In the genomic region with DNA sequence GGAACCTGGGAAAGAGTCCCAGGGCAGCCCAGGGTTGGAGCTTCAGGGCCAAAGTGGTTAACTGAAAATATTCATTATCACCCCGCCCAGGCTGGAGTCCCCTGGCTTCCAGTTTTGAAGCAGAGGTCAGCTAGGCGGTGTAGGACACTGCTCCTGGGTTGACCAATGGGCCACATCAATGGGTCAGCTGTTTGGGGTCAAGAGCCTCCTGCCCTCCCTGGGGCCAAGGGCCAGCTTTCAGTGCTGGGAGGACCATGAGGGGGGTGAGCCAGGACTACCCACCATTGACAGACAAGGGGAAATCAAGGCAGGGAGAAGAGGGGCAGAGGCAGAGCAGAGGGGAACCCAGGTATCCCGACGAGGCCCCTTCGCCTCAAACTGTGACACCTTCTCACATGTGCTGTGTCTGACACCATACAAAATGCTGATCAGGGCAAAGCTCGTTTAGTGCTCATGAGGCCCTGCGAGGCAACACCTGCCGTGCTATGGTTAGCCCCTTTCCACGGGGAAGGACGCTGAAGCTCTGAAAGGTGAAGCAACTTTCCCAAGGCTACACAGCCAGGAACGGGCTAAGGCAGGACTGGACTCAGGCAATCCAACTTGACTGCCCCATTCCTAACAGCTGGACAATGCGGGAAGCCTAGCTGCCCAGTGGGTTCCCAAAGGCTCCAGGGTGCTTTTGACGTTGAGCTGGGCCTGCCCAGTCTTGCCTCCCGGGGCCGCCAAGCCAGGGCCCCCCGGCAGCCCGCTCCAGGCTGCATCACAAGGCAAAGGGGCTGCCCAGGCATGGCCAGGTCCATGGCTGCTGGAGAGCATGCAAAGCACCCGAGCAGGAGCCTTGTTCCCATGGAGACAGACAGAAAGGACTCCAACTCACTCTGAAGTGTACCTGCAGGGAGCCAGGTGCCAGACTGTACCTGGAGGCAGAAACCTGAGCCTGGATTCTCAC, we compare ENCODE assay signal across 8 cellular contexts. TPM values are rescaled to one million over a fixed set of nuclear protein-coding genes. Genes with fewer than 3 reads are reported as not detected.
DNase-seq lines count a peak whose midpoint lies in the region; ATAC-seq, FAIRE-seq and TF ChIP-seq lines count a peak whose summit lies in the region.

No MANE protein-coding gene starts in this region.

- H3K4me3 Mint-ChIP-seq in activated CD4-positive, alpha-beta memory T cell treated with anti-CD3 and anti-CD28 coated beads, Interleukin-2, amount 10 ng/mL, durations not matched to agents 7 days and 5 days = peak overlapping the region; percentile 92

- H3K27me3 Mint-ChIP-seq in activated CD4-positive, alpha-beta memory T cell treated with anti-CD3 and anti-CD28 coated beads, Interleukin-2, amount 10 ng/mL, durations not matched to agents 7 days and 5 days = no peaks in the 10 kb centered on the region

- CTCF ChIA-PET in activated CD4-positive, alpha-beta memory T cell treated with anti-CD3 and anti-CD28 coated beads, Interleukin-2, amount 10 ng/mL, durations not matched to agents 7 days and 5 days (lab: Charles Lee) = interaction anchor here (0.6 to 8.5 kb wide), 7 partner anchors 11 to 74 kb away, joined by 3 to 118 read pairs (median 4); no protein-coding TSS in a partner anchor
- CTCF ChIA-PET in HepG2 (lab: Yijun Ruan, JAX; ENCODE audit: low intra/inter-chr PET ratio, low total read pairs) = no interaction called here

- peaks cover 79% of the 10 kb centered on the region for H3K4me1 Mint-ChIP-seq in activated CD4-positive, alpha-beta memory T cell treated with anti-CD3 and anti-CD28 coated beads, Interleukin-2, amount 10 ng/mL, durations not matched to agents 7 days and 5 days

- H3K4me1 ChIP-seq in heart right ventricle (peaks cover 24 to 82% (median 52%) of the 10 kb centered on the region in 9 donors), HepG2 (ENCODE audit: insufficient read depth, low read length) (peaks cover 56% of the 10 kb centered on the region), upper lobe of left lung (peaks cover 47 to 63% (median 50%) of the 10 kb centered on the region in 4 donors)

- POLR2A ChIA-PET in activated CD4-positive, alpha-beta memory T cell treated with anti-CD3 and anti-CD28 coated beads, Interleukin-2, amount 10 ng/mL, durations not matched to agents 7 days and 5 days (lab: Charles Lee) = interaction anchor here (0.8 to 6.0 kb wide), 10 partner anchors 10 to 62 kb away, joined by 3 to 99 read pairs (median 12); a partner anchor contains a TSS
- POLR2A ChIA-PET in HepG2 (lab: Yijun Ruan, JAX) = interaction anchor here (2.3 to 3.8 kb wide), 4 partner anchors 11 to 70 kb away, joined by 7 to 37 read pairs (median 19); a partner anchor contains a TSS

- no TSS peak for BruUV-seq in HepG2 (replicated peaks; lab: Mats Ljungman, UMichigan)

- no peak for FAIRE-seq in HepG2 (lab: Jason Lieb, UNC)

- in situ Hi-C loops in HepG2 (cut with HindIII; ENCODE audit: extremely low pct_ligation_motif_present, low pct_unique_long_range_greater_than_20kb) = no loop called here

- peaks cover 43% of the 10 kb centered on the region for H3K36me3 Mint-ChIP-seq in activated CD4-positive, alpha-beta memory T cell treated with anti-CD3 and anti-CD28 coated beads, Interleukin-2, amount 10 ng/mL, durations not matched to agents 7 days and 5 days (ENCODE audit: low read depth)

- no peak for TF ChIP-seq EP300 in HepG2 (IDR thresholded peaks at IDR 0.05; ENCODE audit: low read depth in 2 of 2, low read length in 2 of 2)
- TF ChIP-seq EP300 in HepG2 (CRISPR knock-in tag; IDR thresholded peaks at IDR 0.05; ENCODE audit: borderline replicate concordance) = no peak
- no peak for TF ChIP-seq EP300 in upper lobe of left lung (IDR thresholded peaks at IDR 0.05)

- intact Hi-C loops in heart right ventricle (cut with DNase I) = loop anchor here in 2 of 10 donors (5.0 kb wide), 2 partner anchors 32 to 42 kb away; no protein-coding TSS in a partner anchor
- intact Hi-C loops in left ventricle myocardium superior (cut with micrococcal nuclease) = no loop called here
- intact Hi-C loops in HepG2 (cut with micrococcal nuclease; ENCODE audit: unreplicated experiment) = no loop called here

- no peaks in the 10 kb centered on the region for H3K9me3 Mint-ChIP-seq in activated CD4-positive, alpha-beta memory T cell treated with anti-CD3 and anti-CD28 coated beads, Interleukin-2, amount 10 ng/mL, durations not matched to agents 7 days and 5 days

- H3K27me3 ChIP-seq in heart right ventricle (no peaks in the 10 kb centered on the region), HepG2 (ENCODE audit: control insufficient read depth in 1 of 2, insufficient read depth in 2 of 2, low read length in 2 of 2) (no peaks in the 10 kb centered on the region; a peak in 1 of 5 replicates), upper lobe of left lung (no peaks in the 10 kb centered on the region)

- ATAC-seq in heart right ventricle (no peak), left ventricle myocardium superior (no peak), HepG2 (peak; percentile 24), upper lobe of left lung (ENCODE audit: low FRiP score in 2 of 2) (peak in 1 of 2 donors; percentile 69), HG03442 (IDR thresholded peaks at IDR 0.05; ENCODE audit: unreplicated experiment) (no peak)

- H3K36me3 ChIP-seq in heart right ventricle = peaks cover 0 to 6% (median 0%) of the 10 kb centered on the region in 9 donors
- 0 out of 5 replicates have a peak, but pooled peaks cover 0 to 5% of the 10 kb centered on the region in 2 experiments for H3K36me3 ChIP-seq in HepG2 (replicated peaks in 1 of 2; ENCODE audit: control insufficient read depth in 1 of 2, insufficient read depth in 2 of 2, low read length in 2 of 2)
- peaks cover 0 to 7% (median 0%) of the 10 kb centered on the region in 4 donors for H3K36me3 ChIP-seq in upper lobe of left lung

- no peak overlapping the region for H2AFZ ChIP-seq in HepG2 (ENCODE audit: low read length)

- no peak for TF ChIP-seq POLR2A in HepG2 (IDR thresholded peaks at IDR 0.05; ENCODE audit: insufficient read depth in 1 of 2, low read depth in 2 of 2, low read length in 2 of 2)
- TF ChIP-seq POLR2A in upper lobe of left lung (IDR thresholded peaks at IDR 0.05) = no peak

- no peak for TF ChIP-seq RAD21 in HepG2 (CRISPR knock-in tag; IDR thresholded peaks at IDR 0.05)

- 81 to 84% methylated on average over 18 of the region's 18 CpGs for WGBS in heart right ventricle, 2 donors
- WGBS in HepG2 (ENCODE audit: low lambda C conversion rate) = 64% methylated on average over 8 of the region's 18 CpGs
- whole genome bisulfite sequencing in upper lobe of left lung, 2 donors = 73 to 85% methylated on average over 11 to 18 of the region's 18 CpGs

- H4K20me1 ChIP-seq in HepG2 (ENCODE audit: insufficient read depth, low read length) = no peaks in the 10 kb centered on the region

- H3K9me3 ChIP-seq in heart right ventricle = no peaks in the 10 kb centered on the region
- no peaks in the 10 kb centered on the region for H3K9me3 ChIP-seq in HepG2 (ENCODE audit: low read length)
- no peaks in the 10 kb centered on the region for H3K9me3 ChIP-seq in upper lobe of left lung

- H3K79me2 ChIP-seq in HepG2 (ENCODE audit: insufficient read depth, low read length) = peaks cover 33% of the 10 kb centered on the region

- peak overlapping the region; percentile 77 for H3K27ac Mint-ChIP-seq in activated CD4-positive, alpha-beta memory T cell treated with anti-CD3 and anti-CD28 coated beads, Interleukin-2, amount 10 ng/mL, durations not matched to agents 7 days and 5 days

- H3K4me3 ChIP-seq in heart right ventricle (peak overlapping the region in 7 of 10 donors; percentile 68 to 86 (median 80)), HepG2 (replicated peaks in 1 of 3; ENCODE audit: insufficient read depth in 1 of 3, low read depth in 2 of 3, low read length in 3 of 3) (peak overlapping the region in 2 of 3 experiments; percentile 62 to 73; a peak in 3 of 6 replicates), upper lobe of left lung (peak overlapping the region in 3 of 4 donors; percentile 89 to 96 (median 92))

- H3K9ac ChIP-seq in HepG2 (ENCODE audit: insufficient read depth, low read depth, low read length) = peak overlapping the region; percentile 64

- H3K4me2 ChIP-seq in HepG2 (ENCODE audit: low read depth, low read length) = peak overlapping the region; percentile 93

- TF ChIP-seq CTCF in heart right ventricle (IDR thresholded peaks at IDR 0.05) (no peak), HepG2 (CRISPR knock-in tag; IDR thresholded peaks at IDR 0.05) (no peak), upper lobe of left lung (IDR thresholded peaks at IDR 0.05) (no peak)

- DNase-seq in heart right ventricle (no peak), left ventricle myocardium superior (no peak), HepG2 (ENCODE audit: low spot score) (no peak), upper lobe of left lung (peak; percentile 54 to 60), NCI-H1930 (lab: John Stamatoyannopoulos, UW) (no peak), LoVo (ENCODE audit: low spot score) (no peak)
- no peak for DNase-seq in activated CD4-positive, alpha-beta memory T cell treated with anti-CD3 and anti-CD28 coated beads, Interleukin-2, amount 10 ng/mL, durations not matched to agents 7 days and 5 days

- H3K27ac ChIP-seq in heart right ventricle = peak overlapping the region; percentile 6 to 95 (median 92)
- H3K27ac ChIP-seq in HepG2 (ENCODE audit: extremely low read length, insufficient read depth, low read length) = peak overlapping the region; percentile 18
- peak overlapping the region in 3 of 4 donors; percentile 89 to 93 (median 92) for H3K27ac ChIP-seq in upper lobe of left lung

RNA-seq across cellular contexts. Expression of a gene that starts 2.0 kb away (rescaled TPM):
- total RNA-seq in heart right ventricle (10 to 100 TPM in 5 of 10 donors, 1 to 10 TPM in 5; 4.8 to 15.4 (median 10.4) TPM), left ventricle myocardium superior (12.2 TPM), HepG2 (2016; rRNA removed; fragmentation: Illumina TruSeq; extraction: Trizol) (7.8 and 9.0 TPM in 2 replicates), upper lobe of left lung (10 to 100 TPM; 15.6 to 38.8 (median 19.0) TPM)
- polyA plus RNA-seq in heart right ventricle (1 to 10 TPM; 1.5 to 5.3 TPM), HepG2 (2011; rRNA removed) (8.0 and 9.3 TPM in 2 replicates)
- 10 to 100 TPM; 86.2 to 89.5 TPM for total RNA-seq in activated CD4-positive, alpha-beta memory T cell treated with anti-CD3 and anti-CD28 coated beads, Interleukin-2, amount 10 ng/mL, durations not matched to agents 7 days and 5 days
- total RNA-seq in HepG2 (2016; cell fraction: cytosol; rRNA removed; fragmentation: Illumina TruSeq; extraction: Trizol; ENCODE audit: low read depth) = 2.1 and 2.5 TPM in 2 replicates
- total RNA-seq in HepG2 (2016; cell fraction: insoluble cytoplasmic fraction; rRNA removed; fragmentation: Illumina TruSeq; extraction: Trizol) = 6.6 and 8.6 TPM in 2 replicates
- total RNA-seq in HepG2 (2016; cell fraction: membrane; rRNA removed; fragmentation: Illumina TruSeq; extraction: Trizol) = 2.8 and 3.5 TPM in 2 replicates
- 14.8 and 16.4 TPM in 2 replicates for total RNA-seq in HepG2 (2016; cell fraction: nucleus; rRNA removed; fragmentation: Illumina TruSeq; extraction: Trizol)
- 3.1 and 3.2 TPM in 2 replicates for polyA plus RNA-seq in HepG2 (2011; cell fraction: cytosol; rRNA removed)
- polyA plus RNA-seq in HepG2 (2011; cell fraction: nucleus; rRNA removed) = 32.7 and 44.3 TPM in 2 replicates
- polyA plus RNA-seq in HepG2 (2012) = 3.7 and 4.9 TPM in 2 replicates
- polyA plus RNA-seq in HepG2 (2016; cell fraction: cytosol; fragmentation: Illumina TruSeq; extraction: Trizol; ENCODE audit: low read depth) = 0.24 and 0.25 TPM in 2 replicates
- 2.0 and 2.7 TPM in 2 replicates for polyA plus RNA-seq in HepG2 (2016; cell fraction: insoluble cytoplasmic fraction; fragmentation: Illumina TruSeq; extraction: Trizol; ENCODE audit: low read depth)
- 0.50 and 0.55 TPM in 2 replicates for polyA plus RNA-seq in HepG2 (2016; cell fraction: membrane; fragmentation: Illumina TruSeq; extraction: Trizol; ENCODE audit: low read depth)
- polyA plus RNA-seq in HepG2 (2016; cell fraction: nucleus; fragmentation: Illumina TruSeq; extraction: Trizol; ENCODE audit: insufficient read depth, low read depth) = 10.7 and 10.9 TPM in 2 replicates
- 0.72 and 21.2 TPM in 2 replicates for polyA minus RNA-seq in HepG2 (2011; rRNA and poly(A)+ RNA removed; ENCODE audit: low replicate concordance)
- polyA minus RNA-seq in HepG2 (2011; cell fraction: cytosol; rRNA and poly(A)+ RNA removed) = 6.8 and 8.6 TPM in 2 replicates
- polyA minus RNA-seq in HepG2 (2011; cell fraction: nucleus; rRNA and poly(A)+ RNA removed) = 43.0 and 46.7 TPM in 2 replicates

RNA-seq across cellular contexts. Expression of a gene that starts 20.4 kb away (rescaled TPM):
- 100 to 1,000 TPM in 2 of 10 donors, 10 to 100 TPM in 8; 69.9 to 121 (median 91.8) TPM for total RNA-seq in heart right ventricle
- 10 to 100 TPM; 49.8 to 66.6 TPM for polyA plus RNA-seq in heart right ventricle
- total RNA-seq in left ventricle myocardium superior = 94.0 TPM
- total RNA-seq in activated CD4-positive, alpha-beta memory T cell treated with anti-CD3 and anti-CD28 coated beads, Interleukin-2, amount 10 ng/mL, durations not matched to agents 7 days and 5 days = 10 to 100 TPM; 30.4 to 34.5 TPM
- total RNA-seq in HepG2 (2016; rRNA removed; fragmentation: Illumina TruSeq; extraction: Trizol) = 115 and 122 TPM in 2 replicates
- total RNA-seq in HepG2 (2016; cell fraction: cytosol; rRNA removed; fragmentation: Illumina TruSeq; extraction: Trizol; ENCODE audit: low read depth) = 141 and 162 TPM in 2 replicates
- total RNA-seq in HepG2 (2016; cell fraction: insoluble cytoplasmic fraction; rRNA removed; fragmentation: Illumina TruSeq; extraction: Trizol) = 99.8 and 128 TPM in 2 replicates
- 204 and 226 TPM in 2 replicates for total RNA-seq in HepG2 (2016; cell fraction: membrane; rRNA removed; fragmentation: Illumina TruSeq; extraction: Trizol)
- total RNA-seq in HepG2 (2016; cell fraction: nucleus; rRNA removed; fragmentation: Illumina TruSeq; extraction: Trizol) = 42.6 and 50.7 TPM in 2 replicates
- polyA plus RNA-seq in HepG2 (2011; rRNA removed) = 115 and 146 TPM in 2 replicates
- polyA plus RNA-seq in HepG2 (2011; cell fraction: cytosol; rRNA removed) = 68.6 and 128 TPM in 2 replicates
- polyA plus RNA-seq in HepG2 (2011; cell fraction: nucleus; rRNA removed) = 20.1 and 32.1 TPM in 2 replicates
- 136 and 145 TPM in 2 replicates for polyA plus RNA-seq in HepG2 (2012)
- polyA plus RNA-seq in HepG2 (2016; cell fraction: cytosol; fragmentation: Illumina TruSeq; extraction: Trizol; ENCODE audit: low read depth) = 197 and 237 TPM in 2 replicates
- 161 and 168 TPM in 2 replicates for polyA plus RNA-seq in HepG2 (2016; cell fraction: insoluble cytoplasmic fraction; fragmentation: Illumina TruSeq; extraction: Trizol; ENCODE audit: low read depth)
- polyA plus RNA-seq in HepG2 (2016; cell fraction: membrane; fragmentation: Illumina TruSeq; extraction: Trizol; ENCODE audit: low read depth) = 243 and 290 TPM in 2 replicates
- 104 and 106 TPM in 2 replicates for polyA plus RNA-seq in HepG2 (2016; cell fraction: nucleus; fragmentation: Illumina TruSeq; extraction: Trizol; ENCODE audit: insufficient read depth, low read depth)
- 17.9 and 35.5 TPM in 2 replicates for polyA minus RNA-seq in HepG2 (2011; rRNA and poly(A)+ RNA removed; ENCODE audit: low replicate concordance)
- polyA minus RNA-seq in HepG2 (2011; cell fraction: cytosol; rRNA and poly(A)+ RNA removed) = 42.3 and 45.6 TPM in 2 replicates
- polyA minus RNA-seq in HepG2 (2011; cell fraction: nucleus; rRNA and poly(A)+ RNA removed) = 15.8 and 23.1 TPM in 2 replicates
- 10 to 100 TPM; 12.6 to 34.8 (median 25.0) TPM for total RNA-seq in upper lobe of left lung

Comparison
In these comparisons a context has a peak if more than half of its experiments do, and no peak if none do; other contexts are left out.
1. DNase-seq: peak in upper lobe of left lung (2 of 2); none in heart right ventricle (0 of 2), left ventricle myocardium superior (single experiment), activated CD4-positive, alpha-beta memory T cell treated with anti-CD3 and anti-CD28 coated beads, Interleukin-2, amount 10 ng/mL, durations not matched to agents 7 days and 5 days (single experiment), HepG2 (single experiment), NCI-H1930 (0 of 2) and LoVo (single experiment).
2. H3K27ac ChIP-seq: peak in every context shown above with its lines; median percentile 92 in heart right ventricle; 92 in upper lobe of left lung; 18 in HepG2.
3. Peak in every context shown above with its lines, with median percentiles within 50 percentile points of each other: H3K4me3 ChIP-seq.